Comparison of ENCODE assay signal across 18 cellular contexts in the genomic region with DNA sequence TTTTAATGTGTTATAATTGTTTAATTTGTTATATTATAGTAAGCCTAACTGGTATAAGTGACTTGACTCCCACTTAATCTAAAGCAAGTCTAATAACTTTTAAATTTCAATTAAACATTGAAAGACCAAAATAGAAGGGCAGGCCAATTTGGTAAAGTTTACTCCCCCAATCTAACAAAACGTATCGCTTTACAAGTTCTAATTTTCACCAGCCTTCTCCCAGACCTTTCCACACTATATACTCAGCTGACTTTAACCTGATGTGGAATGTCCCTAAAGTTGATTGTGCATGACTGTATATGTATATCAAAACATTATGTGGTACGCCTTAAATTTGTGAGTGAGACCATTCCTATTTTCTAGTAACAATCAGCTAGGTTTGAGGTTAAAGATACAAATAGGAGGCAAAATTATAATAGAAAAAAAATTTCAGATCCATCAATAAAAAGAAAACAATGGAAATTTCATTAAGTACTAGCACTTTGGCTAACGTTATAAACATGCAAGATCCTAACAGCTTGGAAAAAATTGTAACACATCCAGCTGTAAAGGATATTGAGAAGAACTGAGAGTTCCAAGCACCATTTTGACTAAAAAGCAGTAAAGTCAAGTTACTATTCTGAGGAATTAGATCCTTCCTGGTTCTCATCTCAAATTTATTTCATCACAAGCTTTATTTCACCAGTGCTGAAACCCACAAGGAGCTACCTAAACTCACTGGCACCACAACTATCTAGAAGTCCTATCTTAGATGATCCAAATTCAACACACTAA.
"Had no signal": no experiment of that assay in that cellular context is flagged by ENCODE, and none has a peak within 500 bp of the region (broad histone marks: within the 10 kb centered on the region; RNA-seq: fewer than 3 reads in every experiment).

No MANE protein-coding gene starts in this region.

- H3K27me3 ChIP-seq: SJCRH30 had no signal

- H3K4me3 ChIP-seq: SJCRH30 had no signal

- H3K9me3 ChIP-seq: SJCRH30 had no signal

- ATAC-seq: SK-N-SH treated with all-trans-retinoic acid at 6 μM for 48 hours had no signal

- DNase-seq: KBM-7, MV-4-11, NCI-H1048, NCI-H1105, NCI-H1417, NCI-H1436 treated with DMSO at 0.1 percent for 48 hours, NCI-H1694, NCI-H187 treated with DMSO at 0.1 percent for 48 hours, NCI-H2029 treated with DMSO at 0.1 percent for 48 hours, NCI-H2227 treated with DMSO at 0.1 percent for 48 hours, NCI-H510A, NCI-H524 treated with DMSO at 0.1 percent for 48 hours, NCI-H69, NCI-H774, RPMI8226, SHP77 treated with DMSO at 0.1 percent for 48 hours had no signal

- H3K36me3 ChIP-seq: SJCRH30 had no signal
